In the genomic region with DNA sequence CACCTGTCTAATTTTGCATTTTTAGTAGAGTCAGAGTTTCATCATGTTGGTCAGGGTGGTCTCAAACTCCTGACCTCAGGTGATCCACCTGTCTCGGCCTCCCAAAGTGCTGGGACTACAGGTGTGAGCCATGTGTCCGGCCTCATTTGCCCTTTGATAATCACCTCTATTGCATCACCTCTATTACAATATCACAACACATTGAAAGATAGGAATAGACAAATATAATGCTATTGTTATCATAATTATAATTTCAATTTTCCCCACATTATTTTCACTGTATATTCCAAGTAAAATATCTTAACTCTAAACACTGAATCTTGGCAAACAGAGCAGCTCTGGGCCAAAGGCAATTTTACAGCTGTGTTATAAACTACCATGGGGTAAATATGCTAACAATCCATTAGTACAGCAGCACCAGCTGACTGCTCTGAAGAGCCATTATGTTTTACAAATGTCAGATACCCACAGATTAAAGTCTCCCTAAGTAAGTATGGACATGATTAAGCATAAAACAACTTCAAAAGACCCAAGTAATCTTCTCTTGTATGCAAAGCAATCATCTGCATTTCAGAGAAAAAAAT, we compare ENCODE assay signal across 15 cellular contexts.
DNase-seq lines count a peak whose midpoint lies in the region; ATAC-seq, FAIRE-seq and TF ChIP-seq lines count a peak whose summit lies in the region.
"Had no signal": no experiment of that assay in that cellular context is flagged by ENCODE, and none has a peak within 500 bp of the region (broad histone marks: within the 10 kb centered on the region; RNA-seq: fewer than 3 reads in every experiment).

No MANE protein-coding gene starts in this region.

- POLR2A ChIA-PET in K562 (lab: Yijun Ruan, JAX) (interaction anchor here (1.3 kb wide), 1 partner anchor 17 kb away, joined by 3 read pairs; no protein-coding TSS in a partner anchor), HepG2 (lab: Yijun Ruan, JAX) (no interaction called here)

- in situ Hi-C loops in K562 (cut with MboI) = no loop called here
- in situ Hi-C loops in HepG2 (cut with HindIII; ENCODE audit: extremely low pct_ligation_motif_present, low pct_unique_long_range_greater_than_20kb) = no loop called here

- CTCF ChIA-PET in K562 (lab: Yijun Ruan, JAX; ENCODE audit: low intra/inter-chr PET ratio) = no interaction called here
- CTCF ChIA-PET in HepG2 (lab: Yijun Ruan, JAX; ENCODE audit: low intra/inter-chr PET ratio, low total read pairs) = no interaction called here

- H3K9ac ChIP-seq in K562 (ENCODE audit: insufficient read depth in 1 of 2, low read depth in 2 of 2, low read length in 2 of 2) = no peak overlapping the region
- no peak overlapping the region for H3K9ac ChIP-seq in HepG2 (ENCODE audit: insufficient read depth, low read depth, low read length)
- H3K9ac ChIP-seq: BLaER1 treated with 17β-estradiol and CSF1 and Interleukin-3, amounts not matched to agents 10 nM and 100 nM; GM23248 had no signal

- H4K20me1 ChIP-seq in K562 (replicated peaks; ENCODE audit: control insufficient read depth, insufficient read depth, low read length) = no peaks in the 10 kb centered on the region; the same call in 1 of the 2 replicates
- no peaks in the 10 kb centered on the region; the same call in 1 of the 2 replicates for H4K20me1 ChIP-seq in HepG2 (ENCODE audit: insufficient read depth, low read length)

- H3K4me3 ChIP-seq in K562 (no peak overlapping the region), HepG2 (replicated peaks in 1 of 3; ENCODE audit: insufficient read depth in 1 of 3, low read depth in 2 of 3, low read length in 3 of 3) (no peak overlapping the region)
- H3K4me3 ChIP-seq: BLaER1 treated with 17β-estradiol and CSF1 and Interleukin-3, amounts not matched to agents 10 nM and 100 nM; GM23248 had no signal

- no peak overlapping the region for H3K27ac ChIP-seq in K562 (ENCODE audit: extremely low read depth, low read depth, low read length)
- no peak overlapping the region for H3K27ac ChIP-seq in HepG2 (ENCODE audit: extremely low read length, insufficient read depth, low read length)
- H3K27ac ChIP-seq: BLaER1 treated with 17β-estradiol and CSF1 and Interleukin-3, amounts not matched to agents 10 nM and 100 nM; GM23248 had no signal

- H3K27me3 ChIP-seq in K562 (ENCODE audit: control insufficient read depth in 2 of 2, insufficient read depth in 2 of 2, low read length in 2 of 2) (no peaks in the 10 kb centered on the region), HepG2 (ENCODE audit: control insufficient read depth in 1 of 2, insufficient read depth in 2 of 2, low read length in 2 of 2) (no peaks in the 10 kb centered on the region)
- H3K27me3 ChIP-seq: BLaER1 treated with 17β-estradiol and CSF1 and Interleukin-3, amounts not matched to agents 10 nM and 100 nM had no signal

- peak; percentile 6 to 8 for DNase-seq in NCI-H524 (lab: John Stamatoyannopoulos, UW)
- DNase-seq in NCI-H524 treated with DMSO at 0.1 percent for 48 hours (lab: John Stamatoyannopoulos, UW) = no peak
- DNase-seq in K562 (ENCODE audit: extremely low read depth in 1 of 4, low spot score in 3 of 4) = no peak
- no peak for DNase-seq in HepG2 (ENCODE audit: low spot score)
- no peak for DNase-seq in mucosa of gallbladder (ENCODE audit: low spot score)
- DNase-seq: ACHN; CD4-positive, CD25-positive, alpha-beta regulatory T cell; DMS53; GF-D8; GM23248 had no signal

- peaks cover 10% of the 10 kb centered on the region; the same call in 2 of the 3 replicates for H3K36me3 ChIP-seq in K562 (ENCODE audit: control insufficient read depth, insufficient read depth, low read length)
- H3K36me3 ChIP-seq in HepG2 (replicated peaks in 1 of 2; ENCODE audit: control insufficient read depth in 1 of 2, insufficient read depth in 2 of 2, low read length in 2 of 2) = peaks cover 0 to 4% of the 10 kb centered on the region in 2 experiments; a peak in 1 of 5 replicates

- TF ChIP-seq EP300 in K562 (IDR thresholded peaks at IDR 0.05; ENCODE audit: low read length) = no peak
- no peak for TF ChIP-seq EP300 in HepG2 (IDR thresholded peaks at IDR 0.05; ENCODE audit: low read depth in 2 of 2, low read length in 2 of 2)
- no peak for TF ChIP-seq EP300 in HepG2 (CRISPR knock-in tag; IDR thresholded peaks at IDR 0.05; ENCODE audit: borderline replicate concordance)

- H3K4me2 ChIP-seq in K562 (ENCODE audit: insufficient read depth, low read length) (no peak overlapping the region), HepG2 (ENCODE audit: low read depth, low read length) (no peak overlapping the region)
- H3K4me2 ChIP-seq: BLaER1 treated with 17β-estradiol and CSF1 and Interleukin-3, amounts not matched to agents 10 nM and 100 nM had no signal

- TF ChIP-seq POLR2A in K562 (conservative IDR thresholded peaks at IDR 0.05) = no peak
- TF ChIP-seq POLR2A in HepG2 (IDR thresholded peaks at IDR 0.05; ENCODE audit: insufficient read depth in 1 of 2, low read depth in 2 of 2, low read length in 2 of 2) = no peak

- H3K79me2 ChIP-seq in K562 (ENCODE audit: control insufficient read depth, insufficient read depth, low read length) = peaks cover 67% of the 10 kb centered on the region
- peaks cover 2% of the 10 kb centered on the region for H3K79me2 ChIP-seq in HepG2 (ENCODE audit: insufficient read depth, low read length)

- no TSS peak for BruUV-seq in K562 (replicated peaks; lab: Mats Ljungman, UMichigan)
- BruUV-seq in HepG2 (replicated peaks; lab: Mats Ljungman, UMichigan) = no TSS peak

- no peaks in the 10 kb centered on the region for H3K4me1 ChIP-seq in K562 (replicated peaks in 1 of 2; ENCODE audit: control insufficient read depth in 2 of 2, insufficient read depth in 2 of 2, low read length in 2 of 2)
- H3K4me1 ChIP-seq in HepG2 (ENCODE audit: insufficient read depth, low read length) = peaks cover 14% of the 10 kb centered on the region

- H3K9me3 ChIP-seq in K562 (replicated peaks; ENCODE audit: control insufficient read depth, insufficient read depth, low read depth, low read length) (no peaks in the 10 kb centered on the region), HepG2 (ENCODE audit: low read length) (no peaks in the 10 kb centered on the region)
- H3K9me3 ChIP-seq: BLaER1 treated with 17β-estradiol and CSF1 and Interleukin-3, amounts not matched to agents 10 nM and 100 nM had no signal

- FAIRE-seq in K562 (lab: Jason Lieb, UNC) (no peak), HepG2 (lab: Jason Lieb, UNC) (no peak)
- FAIRE-seq: H54 had no signal

- ATAC-seq in K562 = no peak
- ATAC-seq in HepG2 = no peak
- ATAC-seq in GM19397 (IDR thresholded peaks at IDR 0.05; ENCODE audit: unreplicated experiment) = no peak
- no peak for ATAC-seq in HG03354 (IDR thresholded peaks at IDR 0.05; ENCODE audit: poor library complexity, severe bottlenecking, unreplicated experiment)
- ATAC-seq: HCT116 had no signal

- intact Hi-C loops in K562 (cut with micrococcal nuclease) = no loop called here
- intact Hi-C loops in HepG2 (cut with micrococcal nuclease; ENCODE audit: unreplicated experiment) = no loop called here

- H2AFZ ChIP-seq in K562 (ENCODE audit: low read depth, low read length) (no peak overlapping the region), HepG2 (ENCODE audit: low read length) (no peak overlapping the region)
- H2AFZ ChIP-seq: GM23248 had no signal

- TF ChIP-seq CTCF in K562 (IDR thresholded peaks at IDR 0.05 in 2 of 3, conservative IDR thresholded peaks at IDR 0.05 in 1 of 3; ENCODE audit: insufficient read depth in 2 of 3, low read depth in 1 of 3, low read length in 3 of 3) (no peak), HepG2 (CRISPR knock-in tag; IDR thresholded peaks at IDR 0.05) (no peak)

- 95% methylated on average over 2 of the region's 2 CpGs for WGBS in K562 (ENCODE audit: insufficient coverage, low coverage, missing lambda C conversion rate)
- 100% methylated on average over 2 of the region's 2 CpGs for WGBS in HepG2 (ENCODE audit: low lambda C conversion rate)

- TF ChIP-seq RAD21 in K562 (CRISPR knock-in tag; conservative IDR thresholded peaks at IDR 0.05 in 1 of 2, IDR thresholded peaks at IDR 0.05 in 1 of 2) (no peak), HepG2 (CRISPR knock-in tag; IDR thresholded peaks at IDR 0.05) (no peak)

- no peaks in the 10 kb centered on the region for H3K9me1 ChIP-seq in K562 (ENCODE audit: control insufficient read depth, insufficient read depth, low read length)

TF ChIP-seq in K562, 482 proteins besides CTCF, POLR2A, EP300 and RAD21 (continues in another document):
- TF ChIP-seq, protein P1, sequence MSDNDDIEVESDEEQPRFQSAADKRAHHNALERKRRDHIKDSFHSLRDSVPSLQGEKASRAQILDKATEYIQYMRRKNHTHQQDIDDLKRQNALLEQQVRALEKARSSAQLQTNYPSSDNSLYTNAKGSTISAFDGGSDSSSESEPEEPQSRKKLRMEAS (CRISPR knock-in tag; IDR thresholded peaks at IDR 0.05) = no peak
- TF ChIP-seq MTA3 (IDR thresholded peaks at IDR 0.05; ENCODE audit: borderline replicate concordance) (no peak), L3MBTL2 (IDR thresholded peaks at IDR 0.05) (no peak), ZNF174 (CRISPR knock-in tag; IDR thresholded peaks at IDR 0.05) (no peak), RBBP5 (IDR thresholded peaks at IDR 0.05; ENCODE audit: borderline replicate concordance, insufficient read depth, low read length, poor library complexity, severe bottlenecking) (no peak), SAFB2 (IDR thresholded peaks at IDR 0.05; ENCODE audit: borderline replicate concordance, low read depth, low read length, severe bottlenecking) (no peak), CEBPB (tag; IDR thresholded peaks at IDR 0.05) (peak; percentile 33; the same call in 1 of the 2 replicates), HNRNPUL1 (IDR thresholded peaks at IDR 0.05; ENCODE audit: low read length) (no peak), ZNF384 (IDR thresholded peaks at IDR 0.05; ENCODE audit: low read depth, low read length) (no peak), ZNF24 (IDR thresholded peaks at IDR 0.05) (no peak)

TF ChIP-seq in HepG2, 621 proteins besides CTCF, POLR2A, EP300 and RAD21:
- TF ChIP-seq CEBPB (IDR thresholded peaks at IDR 0.05; ENCODE audit: borderline replicate concordance, low read depth, low read length) = peak; percentile 40; the same call in 1 of the 2 replicates
- no peak for TF ChIP-seq SETDB1 (CRISPR knock-in tag; IDR thresholded peaks at IDR 0.05; ENCODE audit: borderline replicate concordance)

Comparison
In these comparisons a context has a peak if more than half of its experiments do, and no peak if none do; other contexts are left out.
1. DNase-seq: peak in NCI-H524 (2 of 2); none in NCI-H524 treated with DMSO at 0.1 percent for 48 hours (single experiment), K562 (0 of 4), HepG2 (single experiment) and mucosa of gallbladder (single experiment).